Comparison of ENCODE assay signal across 8 cellular contexts in the genomic region with DNA sequence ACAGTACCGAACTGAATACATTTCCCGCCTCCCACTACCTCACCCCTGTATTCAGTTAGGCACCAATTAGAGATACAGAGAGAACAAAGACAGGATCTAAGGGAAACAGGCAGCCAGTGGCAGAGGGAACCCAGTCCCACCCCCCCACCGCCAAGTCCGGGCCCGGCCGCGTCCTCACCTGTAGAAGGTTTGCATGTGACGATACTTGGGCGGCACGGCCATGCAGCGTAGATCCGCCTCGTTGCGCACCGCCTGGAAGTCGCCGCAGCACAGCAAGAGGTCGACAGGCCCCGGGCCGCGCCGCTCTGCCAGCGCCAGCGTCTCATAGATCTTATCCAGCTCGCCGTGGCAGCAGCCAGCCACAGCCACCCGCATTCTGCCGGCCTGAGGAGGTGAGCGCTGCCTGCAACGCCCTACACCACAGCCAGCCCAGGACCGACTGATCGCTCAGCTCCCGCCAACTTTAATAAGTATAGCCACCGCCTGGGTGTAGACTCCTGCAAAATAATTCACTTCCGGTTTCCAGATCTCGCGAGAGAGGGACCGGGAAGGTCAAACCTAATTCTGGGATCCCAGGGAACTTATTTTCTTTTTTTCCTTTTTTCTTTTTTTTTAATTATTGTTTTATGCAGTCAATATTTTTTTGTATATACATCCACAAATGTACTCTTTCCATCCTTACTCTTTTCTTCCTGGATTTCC. TPM values are rescaled to one million over a fixed set of nuclear protein-coding genes. Genes with fewer than 3 reads are reported as not detected.
DNase-seq lines count a peak whose midpoint lies in the region; ATAC-seq, FAIRE-seq and TF ChIP-seq lines count a peak whose summit lies in the region.

TSS of gene DBR1 (minus strand) at position 501 of the 702 bp plus-strand sequence. CDS start at position 375, 126 bp downstream.

- peak within 1 kb of the TSS; percentile 87 for H3K4me3 ChIP-seq in fibroblast of pulmonary artery (replicated peaks; ENCODE audit: low read depth, low read length)

- DNase-seq in ELR (ENCODE audit: low read depth) (peak; percentile 87), H54 (ENCODE audit: insufficient read length, low spot score) (peak; percentile 65), LoVo (ENCODE audit: low spot score) (peak; percentile 88), SHP77 (lab: John Stamatoyannopoulos, UW) (peak; percentile 79 to 83), fibroblast of pulmonary artery (ENCODE audit: low read depth) (peak; percentile 86), natural killer cell (peak; percentile 64)
- DNase-seq in activated T-helper 9 cell treated with anti-CD3 and anti-CD28 coated beads, Interleukin-2, amount 50 U/mL, for 16 hours (ENCODE audit: low read depth), result peak; percentile 55
- DNase-seq in stimulated activated naive CD8-positive, alpha-beta T cell treated with anti-CD3 and anti-CD28 coated beads, Interleukin-15, Interleukin-2, amounts not matched to agents 100 U/mL and 50 U/mL, for 24 hours, result peak; percentile 79

- intact Hi-C loops in natural killer cell (cut with micrococcal nuclease), result loop anchor here (1.0 kb wide), 1 partner anchor 13 kb away; the partner anchor contains the start of gene ARMC8

- TF ChIP-seq POLR2A in H54 (IDR thresholded peaks at IDR 0.05; ENCODE audit: low read depth, low read length), result peak; percentile 95

- TF ChIP-seq CTCF in fibroblast of pulmonary artery (IDR thresholded peaks at IDR 0.05; ENCODE audit: low read length, missing control alignments), result no peak
- TF ChIP-seq CTCF in natural killer cell (IDR thresholded peaks at IDR 0.05), result no peak

- H3K4me3 Mint-ChIP-seq in natural killer cell, result peak within 1 kb of the TSS; percentile 96

- H3K27me3 Mint-ChIP-seq in natural killer cell (ENCODE audit: low read depth in 2 of 2), result peaks cover 5 to 10% of the 10 kb centered on the region in 2 donors

- H3K36me3 Mint-ChIP-seq in natural killer cell, result peaks cover 8% of the 10 kb centered on the region

- H3K4me1 Mint-ChIP-seq in natural killer cell, result peaks cover 25 to 27% of the 10 kb centered on the region in 2 donors

- H3K9me3 Mint-ChIP-seq in natural killer cell, result no peaks in the 10 kb centered on the region

- H3K27ac Mint-ChIP-seq in natural killer cell, result peak within 1 kb of the TSS; percentile 83 to 88

- peak; percentile 86 to 88 (median 87) for ATAC-seq in natural killer cell
- peak; percentile 90 for ATAC-seq in stimulated activated naive CD8-positive, alpha-beta T cell treated with anti-CD3 and anti-CD28 coated beads, Interleukin-15, Interleukin-2, amounts not matched to agents 100 U/mL and 50 U/mL, for 24 hours

- no peak for FAIRE-seq in H54 (lab: Jason Lieb, UNC)

RNA-seq across cellular contexts. Expression of gene DBR1, which starts in this region (rescaled TPM):
- total RNA-seq in natural killer cell, result 10 to 100 TPM; 17.0 to 18.4 (median 17.5) TPM

Comparison
In these comparisons a context has a peak if more than half of its experiments do, and no peak if none do; other contexts are left out.
1. Peak in every context shown above with its lines: DNase-seq, ATAC-seq and H3K4me3 ChIP-seq.